7 cellular contexts compared by ENCODE assay signal in the genomic region with DNA sequence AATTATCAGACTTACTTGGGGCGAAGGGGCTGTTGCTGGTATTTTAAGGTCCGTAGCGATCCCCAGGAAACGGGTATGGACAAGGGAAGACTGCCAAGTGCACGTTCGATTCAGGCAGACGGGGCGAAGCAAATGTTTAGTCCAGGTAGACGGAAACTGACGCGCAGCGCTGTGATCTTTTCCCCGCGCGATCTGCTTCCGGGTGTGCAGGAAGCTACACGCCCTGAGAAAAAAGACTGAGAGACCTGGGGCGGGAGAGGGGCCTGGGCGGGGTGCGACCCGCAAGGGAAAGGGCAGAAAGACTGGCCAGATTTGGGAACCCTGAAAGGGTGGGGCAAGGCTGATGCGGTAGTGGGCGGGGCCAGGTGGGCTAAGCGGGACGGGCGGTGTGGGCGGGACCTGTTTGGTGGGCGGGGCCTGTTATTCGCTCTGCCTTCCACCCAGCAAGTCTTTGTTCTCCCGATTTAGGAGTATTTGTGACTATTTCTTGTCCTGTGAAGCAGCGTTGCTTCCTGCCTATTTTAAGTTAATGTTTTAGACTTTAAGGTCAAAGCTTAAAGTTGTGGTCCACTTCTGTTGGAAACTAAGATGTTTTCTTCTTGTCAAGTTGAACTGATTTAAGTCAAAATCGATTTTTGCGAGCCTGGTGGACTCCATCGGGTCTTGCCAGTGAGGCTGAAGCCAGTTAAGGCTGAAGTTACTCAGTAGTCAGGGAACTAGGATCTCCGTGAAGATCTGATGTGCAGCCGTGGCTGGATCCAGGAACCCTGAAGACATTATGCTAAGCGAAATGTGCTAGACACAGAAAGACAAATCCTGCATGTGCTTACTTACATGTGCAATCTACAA. TPM values are rescaled to one million over a fixed set of nuclear protein-coding genes. Genes with fewer than 3 reads are reported as not detected.
DNase-seq lines count a peak whose midpoint lies in the region; ATAC-seq and TF ChIP-seq lines count a peak whose summit lies in the region.

A gene (minus strand): TSS at position 301 of the 849 bp plus-strand sequence. CDS start 3,549 bp downstream, outside the sequence.

- H3K4ac ChIP-seq in mesenchymal stem cell (ENCODE audit: low read depth in 1 of 2, low read length in 2 of 2) = peak within 1 kb of the TSS; percentile 55 to 81

- H3K4me1 Mint-ChIP-seq in effector memory CD8-positive, alpha-beta T cell (ENCODE audit: low read depth in 2 of 2) = peaks cover 19 to 30% of the 10 kb centered on the region in 2 donors

- peak within 1 kb of the TSS; percentile 70 to 86 for H3K18ac ChIP-seq in mesenchymal stem cell (ENCODE audit: low read depth in 1 of 2, low read length in 2 of 2)

- peaks cover 16 to 22% of the 10 kb centered on the region in 2 experiments for H3K36me3 ChIP-seq in mesenchymal stem cell (ENCODE audit: control insufficient read depth in 1 of 2, insufficient read depth in 2 of 2, low read depth in 1 of 2, low read length in 2 of 2)

- H3K9me3 ChIP-seq in mesenchymal stem cell (ENCODE audit: control insufficient read depth, low read length) = peaks cover 12% of the 10 kb centered on the region

- peaks cover 33% of the 10 kb centered on the region for H3K36me3 Mint-ChIP-seq in effector memory CD8-positive, alpha-beta T cell (ENCODE audit: insufficient read depth)

- H2BK12ac ChIP-seq in mesenchymal stem cell (ENCODE audit: low read length in 2 of 2) = no peak within 1 kb of the TSS

- H2BK120ac ChIP-seq in mesenchymal stem cell (ENCODE audit: low read depth, low read length) = peak within 1 kb of the TSS; percentile 73

- H3K27ac ChIP-seq in mesenchymal stem cell (ENCODE audit: low read length, poor library complexity, severe bottlenecking) = no peak within 1 kb of the TSS

- peak within 1 kb of the TSS; percentile 84 to 100 for H3K4me3 ChIP-seq in mesenchymal stem cell (ENCODE audit: insufficient read depth in 1 of 2, low read depth in 1 of 2, low read length in 2 of 2)

- H2BK15ac ChIP-seq in mesenchymal stem cell (ENCODE audit: low read depth, poor library complexity, severe bottlenecking) = peak within 1 kb of the TSS; percentile 89

- peaks cover 9% of the 10 kb centered on the region for H3K79me1 ChIP-seq in mesenchymal stem cell (replicated peaks; ENCODE audit: low read length, poor library complexity, severe bottlenecking)

- H3K4me1 ChIP-seq in mesenchymal stem cell (ENCODE audit: control insufficient read depth, insufficient read depth, low read depth, low read length) = peaks cover 1% of the 10 kb centered on the region

- peak within 1 kb of the TSS in 1 of 2 experiments; percentile 90 for H3K23ac ChIP-seq in mesenchymal stem cell (ENCODE audit: low read length in 2 of 2)

- H2AK5ac ChIP-seq in mesenchymal stem cell (ENCODE audit: low read length, severe bottlenecking) = peak within 1 kb of the TSS; percentile 73

- ATAC-seq in HG03460 (IDR thresholded peaks at IDR 0.05; ENCODE audit: unreplicated experiment) = peak; percentile 84
- peak; percentile 93 for ATAC-seq in effector memory CD8-positive, alpha-beta T cell (replicated peaks)

- H3K4me2 ChIP-seq in mesenchymal stem cell (ENCODE audit: low read length, poor library complexity, severe bottlenecking) = peak within 1 kb of the TSS; percentile 93

- H2BK5ac ChIP-seq in mesenchymal stem cell (ENCODE audit: low read depth, low read length, poor library complexity, severe bottlenecking) = no peak within 1 kb of the TSS

- no peaks in the 10 kb centered on the region for H3K27me3 Mint-ChIP-seq in effector memory CD8-positive, alpha-beta T cell

- peak within 1 kb of the TSS; percentile 76 to 95 for H3K14ac ChIP-seq in mesenchymal stem cell (ENCODE audit: low read length in 2 of 2)

- peak within 1 kb of the TSS; percentile 95 to 96 for H3K27ac Mint-ChIP-seq in effector memory CD8-positive, alpha-beta T cell

- H3K9me3 Mint-ChIP-seq in effector memory CD8-positive, alpha-beta T cell = no peaks in the 10 kb centered on the region

- H3K27me3 ChIP-seq in mesenchymal stem cell (ENCODE audit: control insufficient read depth in 1 of 2, insufficient read depth in 1 of 2, low read length in 2 of 2) = no peaks in the 10 kb centered on the region

- peak within 1 kb of the TSS; percentile 16 for H2AFZ ChIP-seq in mesenchymal stem cell (ENCODE audit: low read depth, low read length)

- peak within 1 kb of the TSS; percentile 75 for H4K8ac ChIP-seq in mesenchymal stem cell (ENCODE audit: low read length)

- H3K9ac ChIP-seq in mesenchymal stem cell (ENCODE audit: low read length) = peak within 1 kb of the TSS; percentile 98

- peak within 1 kb of the TSS; percentile 83 for H4K91ac ChIP-seq in mesenchymal stem cell (ENCODE audit: low read length)

- H3K4me3 Mint-ChIP-seq in effector memory CD8-positive, alpha-beta T cell = peak within 1 kb of the TSS; percentile 91 to 100

- TF ChIP-seq POLR2A in GM18526 (IDR thresholded peaks at IDR 0.05; ENCODE audit: extremely low read depth, insufficient read length) = peak; percentile 55

- peak; percentile 47 for DNase-seq in NK-92 treated with Interleukin-12 subunit alpha and Interleukin-12 subunit beta, amount 100 ng/mL, for 24 hours (lab: John Stamatoyannopoulos, UW)
- peak; percentile 95 for DNase-seq in activated CD8-positive, alpha-beta memory T cell treated with anti-CD3 and anti-CD28 coated beads for 24 hours
- peak; percentile 76 to 81 (median 79) for DNase-seq in effector memory CD8-positive, alpha-beta T cell
- peak; percentile 61 for DNase-seq in mesenchymal stem cell
- DNase-seq in stimulated activated CD8-positive, alpha-beta memory T cell treated with anti-CD3 and anti-CD28 coated beads, Interleukin-12 subunit alpha, Interleukin-12 subunit beta, amount 100 ng/mL, for 1 hour (ENCODE audit: low read depth) = peak; percentile 85

- 12% methylated on average over 37 of the region's 37 CpGs for WGBS in mesenchymal stem cell

RNA-seq across cellular contexts. Expression of the gene that starts here (rescaled TPM):
- polyA plus RNA-seq in mesenchymal stem cell (2013, experiment 1 of 2) = 9.6 TPM
- polyA plus RNA-seq in mesenchymal stem cell (2013, experiment 2 of 2) = 9.7 TPM
